In genomic region chr3:25664066-25664809, GRCh38 we compare ENCODE assay signal across 1 cellular context.
TF ChIP-seq lines count a peak whose summit lies in the region.

No MANE protein-coding gene starts in this region.

TF ChIP-seq in HepG2, 621 proteins besides CTCF, POLR2A, EP300 and RAD21 (continued from another document and continues in another):
- TF ChIP-seq ZNF142 (CRISPR knock-in tag; IDR thresholded peaks at IDR 0.05): peak; percentile 37; the same call in 1 of the 2 replicates
- no peak for TF ChIP-seq ZFP37 (CRISPR knock-in tag; IDR thresholded peaks at IDR 0.05; ENCODE audit: borderline replicate concordance)
- no peak for TF ChIP-seq ZNF781 (CRISPR knock-in tag; IDR thresholded peaks at IDR 0.05; ENCODE audit: borderline replicate concordance, not compliant biosample characterization)
- peak; percentile 5 for TF ChIP-seq HNRNPK (IDR thresholded peaks at IDR 0.05; ENCODE audit: low read depth, low read length, poor library complexity, severe bottlenecking)
- TF ChIP-seq ZFP36 (IDR thresholded peaks at IDR 0.05; ENCODE audit: borderline replicate concordance, low read depth, low read length, partially characterized antibody): no peak
- TF ChIP-seq PLSCR1 (CRISPR knock-in tag; IDR thresholded peaks at IDR 0.05; ENCODE audit: borderline replicate concordance): no peak
- TF ChIP-seq MATR3 (CRISPR knock-in tag; IDR thresholded peaks at IDR 0.05): no peak
- TF ChIP-seq ZNF143 (CRISPR knock-in tag; IDR thresholded peaks at IDR 0.05): no peak
- no peak for TF ChIP-seq CCAR2 (optimal IDR thresholded peaks at IDR 0.05; ENCODE audit: low read depth, low read length)
- no peak for TF ChIP-seq BCLAF1 (IDR thresholded peaks at IDR 0.05)
- TF ChIP-seq FOSL1 (CRISPR knock-in tag; IDR thresholded peaks at IDR 0.05; ENCODE audit: borderline replicate concordance): no peak
- no peak for TF ChIP-seq BORCS8-MEF2B (CRISPR knock-in tag; IDR thresholded peaks at IDR 0.05)
- no peak for TF ChIP-seq TCF12 (IDR thresholded peaks at IDR 0.05)
- TF ChIP-seq TCF12 (CRISPR knock-in tag; IDR thresholded peaks at IDR 0.05): 0 out of 2 replicates have a peak, but pooled peaks have one; percentile 42
- no peak for TF ChIP-seq PPARG (CRISPR knock-in tag; conservative IDR thresholded peaks at IDR 0.05)
- TF ChIP-seq NR2F1 (CRISPR knock-in tag; IDR thresholded peaks at IDR 0.05): no peak
- TF ChIP-seq DMAP1 (CRISPR knock-in tag; IDR thresholded peaks at IDR 0.05): 0 out of 2 replicates have a peak, but pooled peaks have one; percentile 9
- TF ChIP-seq ARNTL (CRISPR knock-in tag; IDR thresholded peaks at IDR 0.05): no peak
- TF ChIP-seq RCOR2 (CRISPR knock-in tag; IDR thresholded peaks at IDR 0.05): no peak
- no peak for TF ChIP-seq ZBTB26 (CRISPR knock-in tag; IDR thresholded peaks at IDR 0.05; ENCODE audit: borderline replicate concordance)
- TF ChIP-seq AGO2 (optimal IDR thresholded peaks at IDR 0.05; ENCODE audit: low read depth, low read length): peak; percentile 88
- TF ChIP-seq ZNF782 (CRISPR knock-in tag; IDR thresholded peaks at IDR 0.05; ENCODE audit: borderline replicate concordance): no peak; the same call in 1 of the 2 replicates
- TF ChIP-seq FOXA1 (IDR thresholded peaks at IDR 0.05): no peak
- TF ChIP-seq FOXA1 (CRISPR knock-in tag; IDR thresholded peaks at IDR 0.05): no peak; the same call in 1 of the 2 replicates
- TF ChIP-seq ZBTB14 (CRISPR knock-in tag; IDR thresholded peaks at IDR 0.05): no peak
- no peak for TF ChIP-seq HBP1 (CRISPR knock-in tag; IDR thresholded peaks at IDR 0.05; ENCODE audit: low read depth)
- no peak for TF ChIP-seq ZNF558 (CRISPR knock-in tag; IDR thresholded peaks at IDR 0.05; ENCODE audit: borderline replicate concordance)
- no peak for TF ChIP-seq ARNT (IDR thresholded peaks at IDR 0.05)
- TF ChIP-seq SMARCE1 (IDR thresholded peaks at IDR 0.05; ENCODE audit: borderline replicate concordance): no peak
- TF ChIP-seq PRDM15 (CRISPR knock-in tag; IDR thresholded peaks at IDR 0.05): 0 out of 2 replicates have a peak, but pooled peaks have one; percentile 57
- TF ChIP-seq FOXJ3 (CRISPR knock-in tag; IDR thresholded peaks at IDR 0.05; ENCODE audit: borderline replicate concordance): no peak
- no peak for TF ChIP-seq EED (CRISPR knock-in tag; IDR thresholded peaks at IDR 0.05)
- no peak for TF ChIP-seq ZKSCAN1 (IDR thresholded peaks at IDR 0.05; ENCODE audit: low read length)
- no peak for TF ChIP-seq ZNF230 (CRISPR knock-in tag; IDR thresholded peaks at IDR 0.05)
- no peak for TF ChIP-seq ZNF75D (CRISPR knock-in tag; IDR thresholded peaks at IDR 0.05; ENCODE audit: borderline replicate concordance)
- no peak for TF ChIP-seq ZFP36L1 (CRISPR knock-in tag; IDR thresholded peaks at IDR 0.05)
- no peak; the same call in 1 of the 2 replicates for TF ChIP-seq GFI1 (CRISPR knock-in tag; IDR thresholded peaks at IDR 0.05; ENCODE audit: borderline replicate concordance)
- no peak for TF ChIP-seq SMYD3 (CRISPR knock-in tag; IDR thresholded peaks at IDR 0.05)
- no peak for TF ChIP-seq ZBTB46 (CRISPR knock-in tag; IDR thresholded peaks at IDR 0.05; ENCODE audit: borderline replicate concordance)
- TF ChIP-seq ZFP82 (CRISPR knock-in tag; IDR thresholded peaks at IDR 0.05; ENCODE audit: borderline replicate concordance): peak; percentile 76; the same call in 1 of the 2 replicates
- TF ChIP-seq AGO1 (IDR thresholded peaks at IDR 0.05; ENCODE audit: low read depth, low read length, poor library complexity, severe bottlenecking): no peak
- no peak for TF ChIP-seq HNF4A (CRISPR knock-in tag; IDR thresholded peaks at IDR 0.05)
